In the genomic region with DNA sequence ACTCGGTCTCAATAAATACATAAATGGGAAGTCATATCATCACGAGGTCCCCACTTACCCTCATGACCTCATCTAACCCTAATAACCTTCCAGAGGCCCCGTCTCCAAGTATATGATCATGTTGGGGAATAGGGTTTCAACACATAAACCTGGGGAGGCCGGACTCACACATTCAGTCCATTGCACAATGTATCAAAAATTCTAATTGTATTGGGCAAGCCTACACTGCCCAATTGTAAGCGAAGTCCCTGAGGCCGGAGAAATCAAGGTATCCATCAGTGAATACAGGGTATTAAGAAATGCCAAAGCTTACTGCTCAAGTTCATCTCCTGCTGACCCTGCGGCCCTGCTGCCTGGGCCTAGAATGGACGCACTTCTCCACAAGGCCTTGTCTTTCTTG, we compare ENCODE assay signal across 12 cellular contexts.
DNase-seq lines count a peak whose midpoint lies in the region; ATAC-seq and TF ChIP-seq lines count a peak whose summit lies in the region.
"Had no signal": no experiment of that assay in that cellular context is flagged by ENCODE, and none has a peak within 500 bp of the region (broad histone marks: within the 10 kb centered on the region; RNA-seq: fewer than 3 reads in every experiment).

No MANE protein-coding gene starts in this region.

- dilution Hi-C loops in IMR-90 (cut with HindIII; ENCODE audit: low sequenced_read_pairs, unreplicated experiment), result no loop called here

- peaks cover 27% of the 10 kb centered on the region for H3K9me1 ChIP-seq in IMR-90 (ENCODE audit: insufficient read depth, low read length)

- H3K4me2 ChIP-seq in BLaER1 (peak overlapping the region; percentile 69; the same call in 1 of the 2 replicates), IMR-90 (ENCODE audit: low read depth, low read length) (no peak overlapping the region)

- H4K5ac ChIP-seq in IMR-90 (ENCODE audit: low read depth, low read length), result no peak overlapping the region; the same call in 1 of the 2 replicates

- H2AK9ac ChIP-seq in IMR-90 (replicated peaks; ENCODE audit: low read depth, low read length, poor library complexity), result no peak overlapping the region

- H2AK5ac ChIP-seq in IMR-90 (ENCODE audit: low read depth, low read length), result peak overlapping the region; percentile 71; the same call in 1 of the 2 replicates

- 0 out of 4 replicates have a peak, but pooled peaks cover 0 to 3% of the 10 kb centered on the region in 2 experiments for H3K79me1 ChIP-seq in IMR-90 (ENCODE audit: low read depth in 1 of 2, low read length in 2 of 2)

- TF ChIP-seq POLR2A in IMR-90 (IDR thresholded peaks at IDR 0.05; ENCODE audit: low read depth, low read length), result no peak

- H4K8ac ChIP-seq in IMR-90 (ENCODE audit: low read depth in 2 of 2, low read length in 2 of 2), result peak overlapping the region in 1 of 2 experiments; percentile 26; a peak in 1 of 4 replicates

- H3K36me3 ChIP-seq in BLaER1, result no peaks in the 10 kb centered on the region
- H3K36me3 ChIP-seq in IMR-90 (ENCODE audit: control insufficient read depth, insufficient read depth, low read length), result no peaks in the 10 kb centered on the region
- no peaks in the 10 kb centered on the region for H3K36me3 ChIP-seq in A673 (ENCODE audit: insufficient read depth, low read length, poor library complexity, severe bottlenecking)

- ATAC-seq in IMR-90 (ENCODE audit: low read depth), result no peak
- no peak for ATAC-seq in left cardiac atrium

- POLR2A ChIA-PET in IMR-90 (lab: Charles Lee; ENCODE audit: unreplicated experiment), result no interaction called here
- POLR2A ChIA-PET in A673 (lab: Charles Lee; ENCODE audit: low non-redundant PET), result no interaction called here

- H3K4me3 ChIP-seq in BLaER1, result no peak overlapping the region
- no peak overlapping the region for H3K4me3 ChIP-seq in IMR-90 (ENCODE audit: insufficient read depth, low read depth, low read length)
- no peak overlapping the region for H3K4me3 ChIP-seq in A673 (ENCODE audit: low read depth, low read length, poor library complexity, severe bottlenecking)

- peak overlapping the region; percentile 82 for H2BK120ac ChIP-seq in IMR-90 (ENCODE audit: low read depth, low read length)

- WGBS in IMR-90 (ENCODE audit: extremely low coverage in 2 of 2, insufficient read length in 1 of 2), 2 experiments, result 92% methylated on average over 2 of the region's 8 CpGs; no CpG with 5 or more reads in 1 of the 2 experiments

- H3K56ac ChIP-seq in IMR-90 (ENCODE audit: extremely low read depth, insufficient read depth, low read length), result no peak overlapping the region

- H4K91ac ChIP-seq in IMR-90 (ENCODE audit: insufficient read depth, low read depth, low read length), result no peak overlapping the region; the same call in 1 of the 2 replicates

- 0 out of 3 replicates have a peak overlapping the region, but pooled peaks have one; percentile 32 for H2BK15ac ChIP-seq in IMR-90 (ENCODE audit: low read depth, low read length)

- H3K9ac ChIP-seq in BLaER1 (no peak overlapping the region), IMR-90 (ENCODE audit: low read depth, low read length) (no peak overlapping the region)

- no peak overlapping the region for H2AFZ ChIP-seq in IMR-90 (replicated peaks; ENCODE audit: low read length, poor library complexity)

- no peak for TF ChIP-seq RAD21 in IMR-90 (IDR thresholded peaks at IDR 0.05; ENCODE audit: low read length)

- H3K23ac ChIP-seq in IMR-90 (ENCODE audit: low read depth, low read length), result 0 out of 2 replicates have a peak overlapping the region, but pooled peaks have one; percentile 45

- DNase-seq in IMR-90 (no peak), substantia nigra (lab: John Stamatoyannopoulos, UW) (no peak), H4 (ENCODE audit: low spot score) (no peak), A673 (ENCODE audit: low spot score) (no peak), left cardiac atrium (no peak)
- DNase-seq: CD8-positive, alpha-beta memory T cell; DMS53; GF-D8; HCEC 1CT; HFFc6 had no signal

- CTCF ChIA-PET in IMR-90 (lab: Yijun Ruan, JAX), result interaction anchor here (1.2 kb wide), 1 partner anchor 347 kb away, joined by 3 read pairs; no protein-coding TSS in a partner anchor
- CTCF ChIA-PET in A673 (lab: Charles Lee), result no interaction called here

- peak overlapping the region; percentile 76 for H3K4ac ChIP-seq in IMR-90 (ENCODE audit: low read depth, low read length)

- no peaks in the 10 kb centered on the region for H3K9me3 ChIP-seq in BLaER1
- H3K9me3 ChIP-seq in IMR-90 (ENCODE audit: control insufficient read depth, insufficient read depth, low read length), result no peaks in the 10 kb centered on the region
- H3K9me3 ChIP-seq in A673 (ENCODE audit: low read depth, low read length, poor library complexity, severe bottlenecking), result no peaks in the 10 kb centered on the region

- no peaks in the 10 kb centered on the region for H4K20me1 ChIP-seq in BLaER1
- H4K20me1 ChIP-seq in IMR-90 (ENCODE audit: insufficient read depth, low read length), result no peaks in the 10 kb centered on the region

- no peak overlapping the region for H2BK5ac ChIP-seq in IMR-90 (ENCODE audit: low read depth, low read length, poor library complexity, severe bottlenecking)

- H3K18ac ChIP-seq in IMR-90 (ENCODE audit: low read depth, low read length), result peak overlapping the region; percentile 51; the same call in 1 of the 2 replicates

- H3K27me3 ChIP-seq in BLaER1 (no peaks in the 10 kb centered on the region), IMR-90 (ENCODE audit: control insufficient read depth, insufficient read depth, low read length) (no peaks in the 10 kb centered on the region; the same call in 1 of the 2 replicates), A673 (replicated peaks; ENCODE audit: insufficient read depth, low read depth, low read length, poor library complexity) (no peaks in the 10 kb centered on the region)

- TF ChIP-seq CTCF in IMR-90 (conservative IDR thresholded peaks at IDR 0.05; ENCODE audit: low read depth, low read length) (no peak), A673 (conservative IDR thresholded peaks at IDR 0.05; ENCODE audit: low read depth, low read length) (no peak)

- BruUV-seq in IMR-90 (replicated peaks; lab: Mats Ljungman, UMichigan), result no TSS peak
- no TSS peak for BruUV-seq in A673 (replicated peaks; lab: Mats Ljungman, UMichigan)

- in situ Hi-C loops in IMR-90 (cut with MboI; ENCODE audit: low sequenced_read_pairs), result no loop called here

- H3K27ac ChIP-seq in BLaER1, result no peak overlapping the region
- no peak overlapping the region for H3K27ac ChIP-seq in IMR-90 (ENCODE audit: insufficient read depth, low read length)
- peak overlapping the region; percentile 5 for H3K27ac ChIP-seq in cingulate gyrus (ENCODE audit: low read depth, low read length)
- H3K27ac ChIP-seq in substantia nigra (ENCODE audit: low read depth, low read length, poor library complexity, severe bottlenecking), result peak overlapping the region; percentile 66
- H3K27ac ChIP-seq in A673 (ENCODE audit: low read depth, low read length, poor library complexity, severe bottlenecking), result no peak overlapping the region

- intact Hi-C loops in IMR-90 (cut with micrococcal nuclease) (no loop called here), A673 (cut with micrococcal nuclease; ENCODE audit: unreplicated experiment) (no loop called here), left cardiac atrium (cut with DNase I) (loop anchor here (5.0 to 10.0 kb wide), 2 partner anchors 218 to 371 kb away; a partner anchor contains a TSS)

- peak overlapping the region; percentile 39; the same call in 1 of the 2 replicates for H2BK20ac ChIP-seq in IMR-90 (ENCODE audit: low read depth, low read length)

- H3K4me1 ChIP-seq in BLaER1 (peaks cover 62% of the 10 kb centered on the region), IMR-90 (ENCODE audit: control insufficient read depth, insufficient read depth, low read length) (peaks cover 20% of the 10 kb centered on the region), A673 (ENCODE audit: insufficient read depth, low read length, poor library complexity, severe bottlenecking) (no peaks in the 10 kb centered on the region)

- peak overlapping the region; percentile 81; the same call in 1 of the 2 replicates for H3K14ac ChIP-seq in IMR-90 (replicated peaks; ENCODE audit: low read depth, low read length)

TF ChIP-seq in IMR-90, 13 proteins besides CTCF, POLR2A, EP300 and RAD21:
- TF ChIP-seq MXI1 (IDR thresholded peaks at IDR 0.05; ENCODE audit: borderline replicate concordance, low read depth, low read length) (no peak), CEBPB (IDR thresholded peaks at IDR 0.05; ENCODE audit: low read depth, low read length) (peak; percentile 34; the same call in 1 of the 2 replicates)
TF ChIP-seq in IMR-90: peak in this region for 1.

Comparison
In these comparisons a context has a peak if more than half of its experiments do, and no peak if none do; other contexts are left out.
1. H3K27ac ChIP-seq: peak in cingulate gyrus (single experiment) and substantia nigra (single experiment); none in BLaER1 (single experiment), IMR-90 (single experiment) and A673 (single experiment).
2. intact Hi-C loops: an anchor here in left cardiac atrium (5.0 to 10.0 kb wide); none called in IMR-90 and A673.